ENCODE assay signal across 13 cellular contexts in genomic region chr16:47970291-47970931, GRCh38.
DNase-seq lines count a peak whose midpoint lies in the region; ATAC-seq and TF ChIP-seq lines count a peak whose summit lies in the region.
"Had no signal": no experiment of that assay in that cellular context is flagged by ENCODE, and none has a peak within 500 bp of the region (broad histone marks: within the 10 kb centered on the region; RNA-seq: fewer than 3 reads in every experiment).

No MANE protein-coding gene starts in this region.

- TF ChIP-seq CTCF in LNCaP clone FGC (IDR thresholded peaks at IDR 0.05; ENCODE audit: control insufficient read depth, extremely low read depth, insufficient read depth) (no peak), omental fat pad (IDR thresholded peaks at IDR 0.05) (no peak)

- ATAC-seq in GM21390 (IDR thresholded peaks at IDR 0.05; ENCODE audit: unreplicated experiment), result no peak
- no peak for ATAC-seq in omental fat pad (ENCODE audit: low FRiP score)

- H3K4me3 ChIP-seq in LNCaP clone FGC (ENCODE audit: low read depth, low read length), result no peak overlapping the region
- H3K4me3 ChIP-seq: thyroid gland had no signal

- DNase-seq in EL, result peak; percentile 46
- peak; percentile 32 for DNase-seq in LNCaP clone FGC (ENCODE audit: low read depth)
- peak; percentile 80 for DNase-seq in astrocyte of the hippocampus (ENCODE audit: low read depth, low spot score)
- peak; percentile 39 for DNase-seq in kidney tubule cell (ENCODE audit: low spot score)
- DNase-seq in DMS79 treated with DMSO at 0.1 percent for 48 hours (lab: John Stamatoyannopoulos, UW), result no peak
- no peak for DNase-seq in NCI-H774 (lab: John Stamatoyannopoulos, UW)
- DNase-seq in omental fat pad (ENCODE audit: low spot score), result no peak
- DNase-seq: activated effector memory CD4-positive, alpha-beta T cell treated with anti-CD3 and anti-CD28 coated beads, Interleukin-2, amount 50 U/mL, for 16 hours; COR-L47; NCI-H1694 treated with DMSO at 0.1 percent for 48 hours; stimulated activated CD4-positive, alpha-beta T cell treated with anti-CD3 and anti-CD28 coated beads, Interleukin-4, amount 100 ng/mL, for 1 hour; thyroid gland had no signal

Comparison
In these comparisons a context has a peak if more than half of its experiments do, and no peak if none do; other contexts are left out.
1. DNase-seq: peak in EL (single experiment), LNCaP clone FGC (single experiment), astrocyte of the hippocampus (single experiment) and kidney tubule cell (single experiment); none in DMS79 treated with DMSO at 0.1 percent for 48 hours (single experiment), NCI-H774 (single experiment) and omental fat pad (single experiment).